8 cellular contexts compared by ENCODE assay signal in genomic region chr4:37603070-37603468, GRCh38.
DNase-seq lines count a peak whose midpoint lies in the region; ATAC-seq and TF ChIP-seq lines count a peak whose summit lies in the region.

No MANE protein-coding gene starts in this region.

- TF ChIP-seq CTCF in gastroesophageal sphincter (IDR thresholded peaks at IDR 0.05) (peak; percentile 97 to 99 (median 98)), parathyroid adenoma (IDR thresholded peaks at IDR 0.05) (peak; percentile 90), transverse colon (IDR thresholded peaks at IDR 0.05) (peak; percentile 97 to 99 (median 98))

- H3K79me2 ChIP-seq in parathyroid adenoma, result no peaks in the 10 kb centered on the region

- H3K4me1 Mint-ChIP-seq in CD4-positive, CD25-positive, alpha-beta regulatory T cell, result peaks cover 0 to 9% (median 2%) of the 10 kb centered on the region in 4 donors

- 0 to 14% methylated on average over 6 to 7 of the region's 10 CpGs for WGBS in gastroesophageal sphincter (ENCODE audit: low coverage in 1 of 2), 2 donors
- 0 to 6% methylated on average over 6 to 10 of the region's 10 CpGs for WGBS in transverse colon (ENCODE audit: low coverage in 1 of 2), 2 donors

- H3K27ac ChIP-seq in CD4-positive, CD25-positive, alpha-beta regulatory T cell (ENCODE audit: insufficient read depth, low read length, poor library complexity, severe bottlenecking), result no peak overlapping the region
- H3K27ac ChIP-seq in gastroesophageal sphincter (no peak overlapping the region), parathyroid adenoma (no peak overlapping the region), transverse colon (no peak overlapping the region)

- H3K4me3 ChIP-seq in CD4-positive, CD25-positive, alpha-beta regulatory T cell (ENCODE audit: low read depth, low read length), result no peak overlapping the region
- H3K4me3 ChIP-seq in gastroesophageal sphincter (no peak overlapping the region), parathyroid adenoma (ENCODE audit: low read depth, low read length) (no peak overlapping the region), transverse colon (no peak overlapping the region)

- H3K27ac Mint-ChIP-seq in CD4-positive, CD25-positive, alpha-beta regulatory T cell, result peak overlapping the region in 2 of 3 donors; percentile 53 to 89

- intact Hi-C loops in transverse colon (cut with DNase I; ENCODE audit: low total_unique reads), result loop anchor here (10.0 kb wide), 2 partner anchors 192 to 432 kb away; no protein-coding TSS in a partner anchor

- H3K27me3 Mint-ChIP-seq in CD4-positive, CD25-positive, alpha-beta regulatory T cell, result no peaks in the 10 kb centered on the region

- H3K27me3 ChIP-seq in CD4-positive, CD25-positive, alpha-beta regulatory T cell (ENCODE audit: control insufficient read depth, insufficient read depth, low read length), result no peaks in the 10 kb centered on the region
- no peaks in the 10 kb centered on the region for H3K27me3 ChIP-seq in gastroesophageal sphincter
- no peaks in the 10 kb centered on the region for H3K27me3 ChIP-seq in parathyroid adenoma (ENCODE audit: control insufficient read depth, insufficient read depth, low read length)
- H3K27me3 ChIP-seq in transverse colon, result no peaks in the 10 kb centered on the region

- H2AFZ ChIP-seq in parathyroid adenoma, result peak overlapping the region; percentile 43

- H3K36me3 ChIP-seq in CD4-positive, CD25-positive, alpha-beta regulatory T cell (ENCODE audit: control insufficient read depth, insufficient read depth, low read length), result no peaks in the 10 kb centered on the region
- H3K36me3 ChIP-seq in gastroesophageal sphincter (no peaks in the 10 kb centered on the region), parathyroid adenoma (ENCODE audit: control insufficient read depth, insufficient read depth, low read length) (no peaks in the 10 kb centered on the region), transverse colon (no peaks in the 10 kb centered on the region)

- no peaks in the 10 kb centered on the region for H3K4me1 ChIP-seq in CD4-positive, CD25-positive, alpha-beta regulatory T cell (ENCODE audit: control insufficient read depth, insufficient read depth, low read length, poor library complexity, severe bottlenecking)
- H3K4me1 ChIP-seq in gastroesophageal sphincter (peaks cover 0 to 8% (median 0%) of the 10 kb centered on the region in 3 donors), parathyroid adenoma (no peaks in the 10 kb centered on the region), transverse colon (peaks cover 0 to 19% (median 12%) of the 10 kb centered on the region in 4 donors)

- TF ChIP-seq POLR2A in gastroesophageal sphincter (IDR thresholded peaks at IDR 0.05) (no peak), transverse colon (IDR thresholded peaks at IDR 0.05) (no peak)

- no peak for TF ChIP-seq EP300 in gastroesophageal sphincter (IDR thresholded peaks at IDR 0.05)
- TF ChIP-seq EP300 in transverse colon (IDR thresholded peaks at IDR 0.05; ENCODE audit: low read depth), result no peak

- no peak overlapping the region for H3K9ac ChIP-seq in parathyroid adenoma

- in situ Hi-C loops in SK-MEL-5 (cut with HindIII; ENCODE audit: low pct_unique_long_range_greater_than_20kb, low sequenced_read_pairs), result no loop called here
- in situ Hi-C loops in transverse colon (cut with MboI; ENCODE audit: low pct_ligation_motif_present in 1 of 4, low pct_unique_long_range_greater_than_20kb in 1 of 4, low sequenced_read_pairs in 3 of 4), result loop anchor here (5.0 to 25.0 kb wide), 6 partner anchors 172 to 434 kb away; no protein-coding TSS in a partner anchor

- peak; percentile 48 to 66 (median 59) for DNase-seq in CD4-positive, CD25-positive, alpha-beta regulatory T cell
- DNase-seq in HuH-7.5 (ENCODE audit: low spot score), result peak; percentile 52
- peak; percentile 78 for DNase-seq in SK-MEL-5 (ENCODE audit: low read depth, low spot score)
- peak; percentile 36 to 69 (median 60) for DNase-seq in activated naive CD4-positive, alpha-beta T cell (lab: John Stamatoyannopoulos, UW)
- peak; percentile 87 for DNase-seq in transverse colon

- no peaks in the 10 kb centered on the region for H3K9me3 Mint-ChIP-seq in CD4-positive, CD25-positive, alpha-beta regulatory T cell

- ATAC-seq in CD4-positive, CD25-positive, alpha-beta regulatory T cell (ENCODE audit: low read depth in 2 of 2), result peak; percentile 62 to 66
- ATAC-seq in GM19397 (IDR thresholded peaks at IDR 0.05; ENCODE audit: unreplicated experiment), result peak; percentile 72
- ATAC-seq in gastroesophageal sphincter, result peak; percentile 84

- peaks cover 2% of the 10 kb centered on the region for H3K36me3 Mint-ChIP-seq in CD4-positive, CD25-positive, alpha-beta regulatory T cell

- no peak overlapping the region for H3K4me3 Mint-ChIP-seq in CD4-positive, CD25-positive, alpha-beta regulatory T cell

- no peaks in the 10 kb centered on the region for H3K9me3 ChIP-seq in CD4-positive, CD25-positive, alpha-beta regulatory T cell (ENCODE audit: control insufficient read depth in 2 of 2, low read length in 2 of 2)
- H3K9me3 ChIP-seq in gastroesophageal sphincter (no peaks in the 10 kb centered on the region), parathyroid adenoma (ENCODE audit: control insufficient read depth, low read length) (no peaks in the 10 kb centered on the region), transverse colon (no peaks in the 10 kb centered on the region)

- no peak overlapping the region for H3K4me2 ChIP-seq in parathyroid adenoma (ENCODE audit: low read length)
